Comparison of ENCODE assay signal across 7 cellular contexts in genomic region chr16:71288890-71289731, GRCh38.
DNase-seq lines count a peak whose midpoint lies in the region; ATAC-seq, FAIRE-seq and TF ChIP-seq lines count a peak whose summit lies in the region.

CMTR2 (minus strand) TSS chr16:71289402; CDS start chr16:71285920, 3,482 bp downstream.

- TF ChIP-seq CTCF in retinal pigment epithelial cell (conservative IDR thresholded peaks at IDR 0.05; ENCODE audit: low read depth, low read length) = no peak

- peak; percentile 93 for DNase-seq in GM18507 (ENCODE audit: extremely low spot score, insufficient read length, low read depth)
- DNase-seq in NCI-H2029 treated with DMSO at 0.1 percent for 48 hours (lab: John Stamatoyannopoulos, UW) = peak; percentile 49
- peak; percentile 72 for DNase-seq in T-helper 9 cell
- peak; percentile 99 for DNase-seq in astrocyte of the hippocampus (ENCODE audit: low read depth, low spot score)
- DNase-seq in hippocampal formation (lab: John Stamatoyannopoulos, UW) = peak; percentile 90 to 92
- peak; percentile 85 for DNase-seq in retinal pigment epithelial cell (ENCODE audit: low read depth)

- H3K4me3 ChIP-seq in retinal pigment epithelial cell (ENCODE audit: low read length) = peak within 1 kb of the TSS; percentile 62

- ATAC-seq in HG02981 (IDR thresholded peaks at IDR 0.05; ENCODE audit: unreplicated experiment) = peak; percentile 87

- peak; percentile 98 for FAIRE-seq in GM18507 (lab: Jason Lieb, UNC)

Comparison
In these comparisons a context has a peak if more than half of its experiments do, and no peak if none do; other contexts are left out.
1. Peak in every context shown above with its lines: DNase-seq, ATAC-seq and H3K4me3 ChIP-seq.
2. DNase-seq: peak in every context shown above with its lines; median percentile 99 in astrocyte of the hippocampus; 93 in GM18507; 91 in hippocampal formation; 85 in retinal pigment epithelial cell; 72 in T-helper 9 cell; 49 in NCI-H2029 treated with DMSO at 0.1 percent for 48 hours.